1 cellular context compared by ENCODE assay signal in the genomic region with DNA sequence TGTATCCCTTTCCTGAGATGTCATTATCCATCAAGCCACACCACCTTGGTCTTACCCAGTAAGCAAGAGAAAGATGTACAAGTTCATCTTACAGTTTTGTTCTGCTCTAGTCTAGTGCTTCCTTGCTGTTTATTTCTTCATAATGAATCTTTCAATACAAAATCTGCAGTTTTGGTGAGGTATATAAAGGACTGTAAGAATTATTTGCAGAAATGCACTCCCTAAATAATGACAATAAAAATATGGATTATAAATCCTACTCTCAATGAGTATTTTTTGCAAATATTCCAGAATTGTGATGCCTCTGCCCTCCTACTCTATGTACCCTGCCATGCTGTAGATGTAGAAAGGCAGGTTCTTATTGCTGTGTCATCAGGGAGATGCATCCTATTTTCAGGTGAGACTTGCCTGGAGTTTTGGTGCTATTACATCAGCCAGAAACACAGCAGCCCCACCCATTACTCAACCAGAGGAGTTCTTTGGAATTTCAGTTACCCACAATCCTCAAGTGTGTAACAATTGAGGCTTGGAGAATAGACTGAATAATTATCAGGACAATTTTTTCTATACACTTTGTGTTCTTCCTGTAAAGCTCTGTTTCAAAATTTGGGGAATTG.
TF ChIP-seq lines count a peak whose summit lies in the region.

Gene OR10S1 (minus strand): TSS at position 51 of the 617 bp plus-strand sequence. CDS start 117 bp downstream, outside the sequence.

TF ChIP-seq in IMR-90, 13 proteins besides CTCF, POLR2A, EP300 and RAD21:
- TF ChIP-seq, protein P1, sequence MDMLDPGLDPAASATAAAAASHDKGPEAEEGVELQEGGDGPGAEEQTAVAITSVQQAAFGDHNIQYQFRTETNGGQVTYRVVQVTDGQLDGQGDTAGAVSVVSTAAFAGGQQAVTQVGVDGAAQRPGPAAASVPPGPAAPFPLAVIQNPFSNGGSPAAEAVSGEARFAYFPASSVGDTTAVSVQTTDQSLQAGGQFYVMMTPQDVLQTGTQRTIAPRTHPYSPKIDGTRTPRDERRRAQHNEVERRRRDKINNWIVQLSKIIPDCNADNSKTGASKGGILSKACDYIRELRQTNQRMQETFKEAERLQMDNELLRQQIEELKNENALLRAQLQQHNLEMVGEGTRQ (IDR thresholded peaks at IDR 0.05; ENCODE audit: low read depth, low read length) = no peak
- TF ChIP-seq, protein P2, sequence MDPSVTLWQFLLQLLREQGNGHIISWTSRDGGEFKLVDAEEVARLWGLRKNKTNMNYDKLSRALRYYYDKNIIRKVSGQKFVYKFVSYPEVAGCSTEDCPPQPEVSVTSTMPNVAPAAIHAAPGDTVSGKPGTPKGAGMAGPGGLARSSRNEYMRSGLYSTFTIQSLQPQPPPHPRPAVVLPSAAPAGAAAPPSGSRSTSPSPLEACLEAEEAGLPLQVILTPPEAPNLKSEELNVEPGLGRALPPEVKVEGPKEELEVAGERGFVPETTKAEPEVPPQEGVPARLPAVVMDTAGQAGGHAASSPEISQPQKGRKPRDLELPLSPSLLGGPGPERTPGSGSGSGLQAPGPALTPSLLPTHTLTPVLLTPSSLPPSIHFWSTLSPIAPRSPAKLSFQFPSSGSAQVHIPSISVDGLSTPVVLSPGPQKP (IDR thresholded peaks at IDR 0.05; ENCODE audit: borderline replicate concordance, low read depth, low read length) = no peak
- no peak for TF ChIP-seq NFE2L2 (IDR thresholded peaks at IDR 0.05; ENCODE audit: low read depth, low read length)
- no peak for TF ChIP-seq BHLHE40 (IDR thresholded peaks at IDR 0.05; ENCODE audit: low read depth, low read length)
- no peak for TF ChIP-seq SMC3 (IDR thresholded peaks at IDR 0.05; ENCODE audit: low read depth, low read length)
- no peak for TF ChIP-seq CHD1 (IDR thresholded peaks at IDR 0.05; ENCODE audit: low read depth, low read length)
- no peak for TF ChIP-seq FOS (IDR thresholded peaks at IDR 0.05; ENCODE audit: low read depth, low read length)
- TF ChIP-seq RFX5 (IDR thresholded peaks at IDR 0.05; ENCODE audit: low read depth, low read length) = no peak
- no peak for TF ChIP-seq MAZ (IDR thresholded peaks at IDR 0.05; ENCODE audit: borderline replicate concordance, low read depth, low read length)
- TF ChIP-seq MAFK (IDR thresholded peaks at IDR 0.05; ENCODE audit: low read depth, low read length) = no peak
- TF ChIP-seq MXI1 (IDR thresholded peaks at IDR 0.05; ENCODE audit: borderline replicate concordance, low read depth, low read length) = no peak
- no peak for TF ChIP-seq CEBPB (IDR thresholded peaks at IDR 0.05; ENCODE audit: low read depth, low read length)
- no peak for TF ChIP-seq RCOR1 (IDR thresholded peaks at IDR 0.05; ENCODE audit: insufficient replicate concordance, low read length)
